Comparison of ENCODE assay signal across 20 cellular contexts in genomic region chr4:40870076-40870624, GRCh38.
"Had no signal": no experiment of that assay in that cellular context is flagged by ENCODE, and none has a peak within 500 bp of the region (broad histone marks: within the 10 kb centered on the region; RNA-seq: fewer than 3 reads in every experiment).

No MANE protein-coding gene starts in this region.

- DNase-seq: activated CD4-positive, alpha-beta T cell treated with anti-CD3 and anti-CD28 coated beads for 48 hours; activated CD4-positive, alpha-beta T cell treated with anti-CD3 and anti-CD28 coated beads, Interleukin-2, amount 50 U/mL, for 4 hours; activated CD4-positive, CD25-positive, alpha-beta regulatory T cell treated with anti-CD3 and anti-CD28 coated beads, Interleukin-2, amount 50 U/mL, for 72 hours; activated CD8-positive, alpha-beta memory T cell treated with anti-CD3 and anti-CD28 coated beads, Interleukin-2, amount 50 U/mL, for 48 hours; activated CD8-positive, alpha-beta T cell treated with anti-CD3 and anti-CD28 coated beads, Interleukin-2, amount 10 ng/mL, durations not matched to agents 7 days and 5 days; activated naive CD4-positive, alpha-beta T cell treated with anti-CD3 and anti-CD28 coated beads, Interleukin-2, amount 50 U/mL, for 16 hours; activated naive CD8-positive, alpha-beta T cell treated with anti-CD3 and anti-CD28 coated beads, Interleukin-2, amount 10 ng/mL, durations not matched to agents 7 days and 5 days; activated T-cell treated with anti-CD3 and anti-CD28 coated beads, Interleukin-2, amount 50 U/mL, for 1 hour; adrenal gland; anterior cingulate cortex; NCI-H1417; NCI-H1930; NCI-H2107; NCI-H510A treated with DMSO at 0.1 percent for 48 hours; NCI-H69; PC-3; SHP77; T-helper 17 cell; T-helper 9 cell had no signal

- ATAC-seq: activated CD8-positive, alpha-beta T cell treated with anti-CD3 and anti-CD28 coated beads, Interleukin-2, amount 10 ng/mL, durations not matched to agents 7 days and 5 days; PC-3; T-helper 17 cell; WTC11 had no signal
